In genomic region chr2:19901458-19902271, GRCh38 we compare ENCODE assay signal across 1 cellular context.
TF ChIP-seq lines count a peak whose summit lies in the region.

Gene TTC32 (minus strand): TSS chr2:19901983. CDS start chr2:19901854, 129 bp downstream.

TF ChIP-seq in K562, 482 proteins besides CTCF, POLR2A, EP300 and RAD21 (continued from another document and continues in another):
- TF ChIP-seq POLR2G (IDR thresholded peaks at IDR 0.05; ENCODE audit: low read depth, low read length): peak; percentile 96
- TF ChIP-seq MAFK (IDR thresholded peaks at IDR 0.05; ENCODE audit: low read length): no peak; the same call in 1 of the 2 replicates
- no peak; the same call in 1 of the 2 replicates for TF ChIP-seq REST (CRISPR knock-in tag; IDR thresholded peaks at IDR 0.05; ENCODE audit: low read depth)
- TF ChIP-seq TBL1XR1 (IDR thresholded peaks at IDR 0.05; ENCODE audit: low read length in 2 of 2): peak in 1 of 2 experiments; percentile 60; a peak in 2 of 4 replicates
- TF ChIP-seq ZNF77 (CRISPR knock-in tag; IDR thresholded peaks at IDR 0.05): no peak
- TF ChIP-seq HNRNPUL1 (IDR thresholded peaks at IDR 0.05; ENCODE audit: low read length): no peak
- TF ChIP-seq BCOR (IDR thresholded peaks at IDR 0.05): peak; percentile 31; the same call in 1 of the 2 replicates
- peak; percentile 14; the same call in 1 of the 2 replicates for TF ChIP-seq HMGXB4 (CRISPR knock-in tag; IDR thresholded peaks at IDR 0.05)
- peak; percentile 77 for TF ChIP-seq NEUROD1 (IDR thresholded peaks at IDR 0.05; ENCODE audit: borderline replicate concordance, low read depth, low read length, partially characterized antibody)
- peak; percentile 99 for TF ChIP-seq RBFOX2 (IDR thresholded peaks at IDR 0.05; ENCODE audit: low read depth, low read length)
- TF ChIP-seq SOX6 (IDR thresholded peaks at IDR 0.05): peak; percentile 66; the same call in 1 of the 2 replicates
- no peak for TF ChIP-seq ZKSCAN1 (IDR thresholded peaks at IDR 0.05; ENCODE audit: low read depth, low read length)
- TF ChIP-seq USF2 (CRISPR knock-in tag; IDR thresholded peaks at IDR 0.05): no peak
- TF ChIP-seq NFE2 (IDR thresholded peaks at IDR 0.05; ENCODE audit: low read depth): peak; percentile 40
- no peak for TF ChIP-seq DMBX1 (CRISPR knock-in tag; IDR thresholded peaks at IDR 0.05; ENCODE audit: borderline replicate concordance)
- peak; percentile 63; the same call in 1 of the 2 replicates for TF ChIP-seq ZNF609 (CRISPR knock-in tag; IDR thresholded peaks at IDR 0.05; ENCODE audit: borderline replicate concordance)
- peak; percentile 54; the same call in 1 of the 2 replicates for TF ChIP-seq GABPB1 (CRISPR knock-in tag; IDR thresholded peaks at IDR 0.05)
- no peak for TF ChIP-seq CCAR2 (IDR thresholded peaks at IDR 0.05; ENCODE audit: low read depth, low read length)
- no peak for TF ChIP-seq RBM15 (IDR thresholded peaks at IDR 0.05; ENCODE audit: insufficient read depth, low read length)
- TF ChIP-seq TARDBP (IDR thresholded peaks at IDR 0.05): peak; percentile 30; the same call in 1 of the 2 replicates
- TF ChIP-seq DLX4 (CRISPR knock-in tag; IDR thresholded peaks at IDR 0.05): no peak
- peak; percentile 34; the same call in 1 of the 2 replicates for TF ChIP-seq PKNOX1 (IDR thresholded peaks at IDR 0.05)
- TF ChIP-seq RBM25 (IDR thresholded peaks at IDR 0.05; ENCODE audit: low read depth, low read length, severe bottlenecking): peak; percentile 65
- peak; percentile 50 for TF ChIP-seq PHF20 (IDR thresholded peaks at IDR 0.05; ENCODE audit: partially characterized antibody)
- TF ChIP-seq BRF1 (IDR thresholded peaks at IDR 0.05; ENCODE audit: borderline replicate concordance, extremely low read depth, insufficient read length): no peak
- no peak for TF ChIP-seq SMAD1 (IDR thresholded peaks at IDR 0.05; ENCODE audit: low read depth, low read length, partially characterized antibody)
- TF ChIP-seq RBM17 (IDR thresholded peaks at IDR 0.05; ENCODE audit: borderline replicate concordance, low read depth, low read length): no peak
- TF ChIP-seq ZNF407 (IDR thresholded peaks at IDR 0.05; ENCODE audit: low read depth): peak; percentile 98
- TF ChIP-seq ZNF584 (CRISPR knock-in tag; IDR thresholded peaks at IDR 0.05; ENCODE audit: low read depth): no peak
- TF ChIP-seq ZNF184 (CRISPR knock-in tag; IDR thresholded peaks at IDR 0.05): no peak
- TF ChIP-seq ZNF165 (CRISPR knock-in tag; IDR thresholded peaks at IDR 0.05; ENCODE audit: borderline replicate concordance): no peak
- peak; percentile 96 for TF ChIP-seq SPI1 (IDR thresholded peaks at IDR 0.05; ENCODE audit: borderline replicate concordance, low read depth, low read length)
- no peak for TF ChIP-seq LARP7 (IDR thresholded peaks at IDR 0.05)
- TF ChIP-seq NR3C1 (CRISPR knock-in tag; IDR thresholded peaks at IDR 0.05): no peak
- no peak for TF ChIP-seq ZNF445 (CRISPR knock-in tag; IDR thresholded peaks at IDR 0.05; ENCODE audit: low read depth)
- no peak for TF ChIP-seq THRAP3 (IDR thresholded peaks at IDR 0.05; ENCODE audit: borderline replicate concordance)
- TF ChIP-seq BRD9 (IDR thresholded peaks at IDR 0.05; ENCODE audit: low read depth, partially characterized antibody): peak; percentile 70
- TF ChIP-seq POLR2AphosphoS5 (IDR thresholded peaks at IDR 0.05; ENCODE audit: control insufficient read depth, insufficient read depth, low read depth, low read length): peak; percentile 91
- peak; percentile 63 for TF ChIP-seq L3MBTL2 (IDR thresholded peaks at IDR 0.05)
